Comparison of ENCODE assay signal across 10 cellular contexts in the genomic region with DNA sequence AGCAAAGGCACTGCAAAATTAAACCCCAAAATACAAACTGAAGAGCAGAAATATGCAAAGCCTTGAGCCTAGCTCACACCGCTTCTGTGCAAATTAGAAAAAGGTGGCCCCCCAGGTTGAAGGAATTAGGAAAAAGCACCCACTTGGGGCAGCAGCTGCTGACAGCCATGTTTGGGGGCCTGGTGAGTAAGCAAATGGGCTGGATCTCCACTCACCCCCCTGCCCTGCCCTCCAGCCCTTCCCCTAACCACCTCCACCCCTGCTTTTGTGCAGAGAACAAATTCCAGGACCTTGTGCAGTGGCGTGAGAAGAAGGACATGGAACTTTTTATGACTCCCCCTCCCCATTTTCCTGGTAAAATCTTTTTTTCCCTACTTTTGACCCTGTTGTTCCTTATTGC.
DNase-seq lines count a peak whose midpoint lies in the region; ATAC-seq lines count a peak whose summit lies in the region.
"Had no signal": no experiment of that assay in that cellular context is flagged by ENCODE, and none has a peak within 500 bp of the region (broad histone marks: within the 10 kb centered on the region; RNA-seq: fewer than 3 reads in every experiment).

No MANE protein-coding gene starts in this region.

- H3K9me3 ChIP-seq in ES-I3 (ENCODE audit: control insufficient read depth, insufficient read depth, low read length): no peaks in the 10 kb centered on the region
- no peaks in the 10 kb centered on the region for H3K9me3 ChIP-seq in SJSA1 (replicated peaks)
- H3K9me3 ChIP-seq: colonic mucosa had no signal

- no peaks in the 10 kb centered on the region for H3K27me3 ChIP-seq in SJSA1 (replicated peaks)
- H3K27me3 ChIP-seq in rectal smooth muscle tissue (ENCODE audit: control insufficient read depth, insufficient read depth, low read length): no peaks in the 10 kb centered on the region
- H3K27me3 ChIP-seq: colonic mucosa had no signal

- DNase-seq in SJSA1 (ENCODE audit: low read depth in 1 of 2, low spot score in 2 of 2): peak in 1 of 2 experiments; percentile 83
- DNase-seq in glomerular visceral epithelial cell (ENCODE audit: extremely low spot score): peak; percentile 93
- no peak for DNase-seq in HuH-7.5 (ENCODE audit: low spot score)
- DNase-seq in putamen (ENCODE audit: low spot score): no peak
- no peak for DNase-seq in SIG-M5 (lab: John Stamatoyannopoulos, UW)
- DNase-seq: activated CD8-positive, alpha-beta T cell treated with anti-CD3 and anti-CD28 coated beads, Interleukin-2, amount 10 ng/mL, durations not matched to agents 7 days and 5 days had no signal

- H3K27ac ChIP-seq in SJSA1 (peak overlapping the region; percentile 92), rectal smooth muscle tissue (ENCODE audit: low read depth, low read length) (peak overlapping the region; percentile 48)
- H3K27ac ChIP-seq: colonic mucosa had no signal

- ATAC-seq in HG03378 (IDR thresholded peaks at IDR 0.05; ENCODE audit: unreplicated experiment): no peak
- ATAC-seq: activated CD8-positive, alpha-beta T cell treated with anti-CD3 and anti-CD28 coated beads, Interleukin-2, amount 10 ng/mL, durations not matched to agents 7 days and 5 days had no signal

- H3K9ac ChIP-seq in ES-I3 (ENCODE audit: low read depth, low read length) (peak overlapping the region; percentile 43; the same call in 1 of the 2 replicates), rectal smooth muscle tissue (ENCODE audit: low read length) (no peak overlapping the region)

- peak overlapping the region; percentile 5; the same call in 1 of the 2 replicates for H3K4me3 ChIP-seq in SJSA1
- peak overlapping the region; percentile 13 for H3K4me3 ChIP-seq in rectal smooth muscle tissue (ENCODE audit: low read length)
- H3K4me3 ChIP-seq: colonic mucosa had no signal

- H3K4me1 ChIP-seq in ES-I3 (ENCODE audit: insufficient read depth, low read length): peaks cover 41% of the 10 kb centered on the region
- peaks cover 64% of the 10 kb centered on the region for H3K4me1 ChIP-seq in SJSA1 (replicated peaks)
- H3K4me1 ChIP-seq in rectal smooth muscle tissue (ENCODE audit: control insufficient read depth, insufficient read depth, low read length): peaks cover 16% of the 10 kb centered on the region
- H3K4me1 ChIP-seq: colonic mucosa had no signal

- no peaks in the 10 kb centered on the region for H3K36me3 ChIP-seq in ES-I3 (ENCODE audit: insufficient read depth, low read length)
- no peaks in the 10 kb centered on the region for H3K36me3 ChIP-seq in SJSA1
- no peaks in the 10 kb centered on the region for H3K36me3 ChIP-seq in rectal smooth muscle tissue (ENCODE audit: control insufficient read depth, insufficient read depth, low read length)
- H3K36me3 ChIP-seq: colonic mucosa had no signal
